In genomic region chr20:2798814-2799213, GRCh38 we compare ENCODE assay signal across 11 cellular contexts. TPM values are rescaled to one million over a fixed set of nuclear protein-coding genes. Genes with fewer than 3 reads are reported as not detected.
A peak's percentile ranks its signal among the peaks of the same experiment; 100 is the strongest.
DNase-seq lines count a peak whose midpoint lies in the region; ATAC-seq and TF ChIP-seq lines count a peak whose summit lies in the region.
"Had no signal": no experiment of that assay in that cellular context is flagged by ENCODE, and none has a peak within 500 bp of the region (broad histone marks: within the 10 kb centered on the region; RNA-seq: fewer than 3 reads in every experiment).

No MANE protein-coding gene starts in this region.

- POLR2A ChIA-PET in activated B cell treated with CpG ODN at 0.5 μM for 24 hours (lab: Charles Lee): interaction anchor here (1.9 kb wide), 1 partner anchor 42 kb away, joined by 7 read pairs; the partner anchor contains the start of genes PCED1A and VPS16

- peaks cover 0 to 4% (median 2%) of the 10 kb centered on the region in 11 experiments; a peak in 9 of 22 replicates for H3K27me3 ChIP-seq in BLaER1 treated with 17β-estradiol and CSF1 and Interleukin-3, amounts not matched to agents 10 nM and 100 nM
- H3K27me3 ChIP-seq in GM23248 (replicated peaks; ENCODE audit: insufficient read depth): peaks cover 46% of the 10 kb centered on the region
- H3K27me3 ChIP-seq: testis had no signal

- peak overlapping the region; percentile 58 to 94 (median 86) for H3K4me3 ChIP-seq in BLaER1 treated with 17β-estradiol and CSF1 and Interleukin-3, amounts not matched to agents 10 nM and 100 nM
- no peak overlapping the region for H3K4me3 ChIP-seq in GM23248
- H3K4me3 ChIP-seq: testis had no signal

- H3K36me3 Mint-ChIP-seq in activated B cell treated with CpG ODN at 0.5 μM for 24 hours (ENCODE audit: low read depth): no peaks in the 10 kb centered on the region
- no peaks in the 10 kb centered on the region for H3K36me3 Mint-ChIP-seq in memory B cell

- peaks cover 34 to 67% (median 47%) of the 10 kb centered on the region in 10 experiments for H3K4me1 ChIP-seq in BLaER1 treated with 17β-estradiol and CSF1 and Interleukin-3, amounts not matched to agents 10 nM and 100 nM
- H3K4me1 ChIP-seq in GM23248 (ENCODE audit: insufficient read depth): no peaks in the 10 kb centered on the region

- CTCF ChIA-PET in activated B cell treated with CpG ODN at 0.5 μM for 24 hours (lab: Charles Lee): no interaction called here

- intact Hi-C loops in activated B cell treated with CpG ODN at 0.5 μM for 24 hours (cut with micrococcal nuclease) (no loop called here), Right ventricle myocardium inferior (cut with DNase I) (no loop called here)

- no peaks in the 10 kb centered on the region for H3K9me2 ChIP-seq in GM23248 (ENCODE audit: insufficient read depth)

- peak overlapping the region in 10 of 11 experiments; percentile 84 to 99 (median 98); a peak in 19 of 22 replicates for H3K9ac ChIP-seq in BLaER1 treated with 17β-estradiol and CSF1 and Interleukin-3, amounts not matched to agents 10 nM and 100 nM
- no peak overlapping the region for H3K9ac ChIP-seq in GM23248

- H3K4me2 ChIP-seq in BLaER1 treated with 17β-estradiol and CSF1 and Interleukin-3, amounts not matched to agents 10 nM and 100 nM: peak overlapping the region; percentile 89 to 99 (median 92)
- no peak overlapping the region for H3K4me2 ChIP-seq in GM23248 (ENCODE audit: unreplicated experiment)

- 86 to 93% methylated on average over 6 of the region's 6 CpGs for WGBS in GM23248 (ENCODE audit: low coverage in 1 of 2, low lambda C conversion rate in 2 of 2, missing lambda C conversion rate in 2 of 2), 2 experiments

- H3K27ac Mint-ChIP-seq in activated B cell treated with CpG ODN at 0.5 μM for 24 hours (no peak overlapping the region), memory B cell (no peak overlapping the region)

- H4K20me1 ChIP-seq in BLaER1 treated with 17β-estradiol and CSF1 and Interleukin-3, amounts not matched to agents 10 nM and 100 nM: peaks cover 0 to 50% (median 47%) of the 10 kb centered on the region in 11 experiments; a peak in 18 of 22 replicates
- H4K20me1 ChIP-seq in GM23248 (ENCODE audit: insufficient read depth): no peaks in the 10 kb centered on the region

- peak overlapping the region; percentile 79 for H3K4me3 Mint-ChIP-seq in activated B cell treated with CpG ODN at 0.5 μM for 24 hours
- peak overlapping the region; percentile 22 for H3K4me3 Mint-ChIP-seq in memory B cell

- H3F3A ChIP-seq in GM23248 (ENCODE audit: insufficient read depth): no peaks in the 10 kb centered on the region

- H3K4me1 Mint-ChIP-seq in activated B cell treated with CpG ODN at 0.5 μM for 24 hours: peaks cover 31% of the 10 kb centered on the region
- peaks cover 18% of the 10 kb centered on the region for H3K4me1 Mint-ChIP-seq in memory B cell

- peak; percentile 36 for DNase-seq in GM23248
- no peak for DNase-seq in activated B cell treated with CpG ODN at 0.5 μM for 24 hours
- DNase-seq in memory B cell (ENCODE audit: low spot score in 2 of 2): no peak
- no peak for DNase-seq in C1 segment of cervical spinal cord (lab: John Stamatoyannopoulos, UW)
- DNase-seq in Right ventricle myocardium inferior (ENCODE audit: missing footprints): no peak
- DNase-seq: Calu3, nucleus accumbens, testis had no signal

- no peaks in the 10 kb centered on the region for H3K79me2 ChIP-seq in GM23248 (ENCODE audit: insufficient read depth)

- H3K27me3 Mint-ChIP-seq in activated B cell treated with CpG ODN at 0.5 μM for 24 hours (peaks cover 41% of the 10 kb centered on the region), memory B cell (peaks cover 43% of the 10 kb centered on the region)

- H3K9me3 Mint-ChIP-seq in activated B cell treated with CpG ODN at 0.5 μM for 24 hours (no peaks in the 10 kb centered on the region), memory B cell (no peaks in the 10 kb centered on the region)

- peaks cover 10 to 50% (median 49%) of the 10 kb centered on the region in 11 experiments; a peak in 21 of 22 replicates for H3K36me3 ChIP-seq in BLaER1 treated with 17β-estradiol and CSF1 and Interleukin-3, amounts not matched to agents 10 nM and 100 nM
- H3K36me3 ChIP-seq in GM23248 (ENCODE audit: low read depth): no peaks in the 10 kb centered on the region

- ATAC-seq in activated B cell treated with CpG ODN at 0.5 μM for 24 hours (ENCODE audit: low read depth): no peak
- peak; percentile 32 for ATAC-seq in memory B cell (ENCODE audit: low read depth)
- no peak for ATAC-seq in HG02759 (IDR thresholded peaks at IDR 0.05; ENCODE audit: unreplicated experiment)
- no peak for ATAC-seq in Right ventricle myocardium inferior
- no peak for ATAC-seq in HG02852 (IDR thresholded peaks at IDR 0.05; ENCODE audit: unreplicated experiment)

- in situ Hi-C loops in GM23248 (cut with MboI): no loop called here

- no peaks in the 10 kb centered on the region for H3K9me3 ChIP-seq in BLaER1 treated with 17β-estradiol and CSF1 and Interleukin-3, amounts not matched to agents 10 nM and 100 nM (replicated peaks in 1 of 11)
- no peaks in the 10 kb centered on the region for H3K9me3 ChIP-seq in GM23248 (ENCODE audit: low read depth)
- H3K9me3 ChIP-seq: testis had no signal

- TF ChIP-seq CTCF in activated B cell treated with CpG ODN at 0.5 μM for 24 hours (IDR thresholded peaks at IDR 0.05): no peak

- no peak overlapping the region for H2AFZ ChIP-seq in GM23248

- peak overlapping the region; percentile 19 to 100 (median 97); a peak in 21 of 22 replicates for H3K27ac ChIP-seq in BLaER1 treated with 17β-estradiol and CSF1 and Interleukin-3, amounts not matched to agents 10 nM and 100 nM
- no peak overlapping the region for H3K27ac ChIP-seq in GM23248
- H3K27ac ChIP-seq: testis had no signal

RNA-seq across cellular contexts. Expression of gene CPXM1, which starts 1.6 kb away (rescaled TPM):
- not detected in 2 replicates for total RNA-seq in GM23248 (2014; rRNA removed; shearing (Covaris generic))
- polyA plus RNA-seq in GM23248 (2016; fragmentation: Nextera tagmentation; extraction: Ambion mirVana): 0.08 TPM in 1 of 2 replicates, not detected in the other
- total RNA-seq in activated B cell treated with CpG ODN at 0.5 μM for 24 hours: 8.5 and 9.8 TPM in 2 replicates
- total RNA-seq in Right ventricle myocardium inferior: 2.3 TPM

RNA-seq across cellular contexts. Expression of gene C20orf141, which starts 16.0 kb away (rescaled TPM):
- total RNA-seq in GM23248 (2014; rRNA removed; shearing (Covaris generic)): not detected in 2 replicates
- polyA plus RNA-seq in GM23248 (2016; fragmentation: Nextera tagmentation; extraction: Ambion mirVana): not detected in 2 replicates
- total RNA-seq in activated B cell treated with CpG ODN at 0.5 μM for 24 hours: not detected in 2 replicates
- total RNA-seq in Right ventricle myocardium inferior: not detected
- total RNA-seq: Calu3 had no signal

RNA-seq across cellular contexts. Expression of gene TMEM239, which starts 17.4 kb away (rescaled TPM):
- total RNA-seq in GM23248 (2014; rRNA removed; shearing (Covaris generic)): not detected in 2 replicates
- polyA plus RNA-seq in GM23248 (2016; fragmentation: Nextera tagmentation; extraction: Ambion mirVana): not detected in 2 replicates
- total RNA-seq in activated B cell treated with CpG ODN at 0.5 μM for 24 hours: not detected in 2 replicates
- total RNA-seq in Right ventricle myocardium inferior: not detected
- total RNA-seq: Calu3 had no signal

RNA-seq across cellular contexts. Expression of gene PCED1A, which starts 41.6 kb away (rescaled TPM):
- 36.8 and 39.2 TPM in 2 replicates for total RNA-seq in GM23248 (2014; rRNA removed; shearing (Covaris generic))
- polyA plus RNA-seq in GM23248 (2016; fragmentation: Nextera tagmentation; extraction: Ambion mirVana): 17.3 and 20.7 TPM in 2 replicates
- total RNA-seq in activated B cell treated with CpG ODN at 0.5 μM for 24 hours (53.2 and 59.1 TPM in 2 replicates), Right ventricle myocardium inferior (10.7 TPM)

RNA-seq across cellular contexts. Expression of gene VPS16, which starts 41.7 kb away (rescaled TPM):
- 35.2 and 36.2 TPM in 2 replicates for total RNA-seq in GM23248 (2014; rRNA removed; shearing (Covaris generic))
- 23.0 and 24.2 TPM in 2 replicates for polyA plus RNA-seq in GM23248 (2016; fragmentation: Nextera tagmentation; extraction: Ambion mirVana)
- total RNA-seq in activated B cell treated with CpG ODN at 0.5 μM for 24 hours: 54.7 and 56.9 TPM in 2 replicates
- total RNA-seq in Right ventricle myocardium inferior: 18.0 TPM
